Comparison of ENCODE assay signal across 1 cellular context in genomic region chr1:205454903-205455335, GRCh38.
TF ChIP-seq lines count a peak whose summit lies in the region.

No MANE protein-coding gene starts in this region.

TF ChIP-seq in WTC11, 78 proteins besides CTCF, POLR2A, EP300 and RAD21:
- TF ChIP-seq E2F5 (CRISPR knock-in tag; IDR thresholded peaks at IDR 0.05) (no peak), NFATC4 (CRISPR knock-in tag; IDR thresholded peaks at IDR 0.05) (no peak), ZNF423 (CRISPR knock-in tag; IDR thresholded peaks at IDR 0.05) (no peak), ZNF396 (CRISPR knock-in tag; IDR thresholded peaks at IDR 0.05; ENCODE audit: borderline replicate concordance) (no peak), HMGA2 (CRISPR knock-in tag; IDR thresholded peaks at IDR 0.05) (no peak), FOXK1 (CRISPR knock-in tag; IDR thresholded peaks at IDR 0.05) (peak; percentile 37; the same call in 1 of the 2 replicates), KAT7 (CRISPR knock-in tag; IDR thresholded peaks at IDR 0.05; ENCODE audit: borderline replicate concordance) (no peak; the same call in 1 of the 2 replicates), TCF7 (CRISPR knock-in tag; IDR thresholded peaks at IDR 0.05; ENCODE audit: low read depth) (no peak), SMAD4 (CRISPR knock-in tag; IDR thresholded peaks at IDR 0.05) (no peak), IRF2 (CRISPR knock-in tag; IDR thresholded peaks at IDR 0.05; ENCODE audit: borderline replicate concordance, low read depth) (no peak)
- TF ChIP-seq, protein P1, sequence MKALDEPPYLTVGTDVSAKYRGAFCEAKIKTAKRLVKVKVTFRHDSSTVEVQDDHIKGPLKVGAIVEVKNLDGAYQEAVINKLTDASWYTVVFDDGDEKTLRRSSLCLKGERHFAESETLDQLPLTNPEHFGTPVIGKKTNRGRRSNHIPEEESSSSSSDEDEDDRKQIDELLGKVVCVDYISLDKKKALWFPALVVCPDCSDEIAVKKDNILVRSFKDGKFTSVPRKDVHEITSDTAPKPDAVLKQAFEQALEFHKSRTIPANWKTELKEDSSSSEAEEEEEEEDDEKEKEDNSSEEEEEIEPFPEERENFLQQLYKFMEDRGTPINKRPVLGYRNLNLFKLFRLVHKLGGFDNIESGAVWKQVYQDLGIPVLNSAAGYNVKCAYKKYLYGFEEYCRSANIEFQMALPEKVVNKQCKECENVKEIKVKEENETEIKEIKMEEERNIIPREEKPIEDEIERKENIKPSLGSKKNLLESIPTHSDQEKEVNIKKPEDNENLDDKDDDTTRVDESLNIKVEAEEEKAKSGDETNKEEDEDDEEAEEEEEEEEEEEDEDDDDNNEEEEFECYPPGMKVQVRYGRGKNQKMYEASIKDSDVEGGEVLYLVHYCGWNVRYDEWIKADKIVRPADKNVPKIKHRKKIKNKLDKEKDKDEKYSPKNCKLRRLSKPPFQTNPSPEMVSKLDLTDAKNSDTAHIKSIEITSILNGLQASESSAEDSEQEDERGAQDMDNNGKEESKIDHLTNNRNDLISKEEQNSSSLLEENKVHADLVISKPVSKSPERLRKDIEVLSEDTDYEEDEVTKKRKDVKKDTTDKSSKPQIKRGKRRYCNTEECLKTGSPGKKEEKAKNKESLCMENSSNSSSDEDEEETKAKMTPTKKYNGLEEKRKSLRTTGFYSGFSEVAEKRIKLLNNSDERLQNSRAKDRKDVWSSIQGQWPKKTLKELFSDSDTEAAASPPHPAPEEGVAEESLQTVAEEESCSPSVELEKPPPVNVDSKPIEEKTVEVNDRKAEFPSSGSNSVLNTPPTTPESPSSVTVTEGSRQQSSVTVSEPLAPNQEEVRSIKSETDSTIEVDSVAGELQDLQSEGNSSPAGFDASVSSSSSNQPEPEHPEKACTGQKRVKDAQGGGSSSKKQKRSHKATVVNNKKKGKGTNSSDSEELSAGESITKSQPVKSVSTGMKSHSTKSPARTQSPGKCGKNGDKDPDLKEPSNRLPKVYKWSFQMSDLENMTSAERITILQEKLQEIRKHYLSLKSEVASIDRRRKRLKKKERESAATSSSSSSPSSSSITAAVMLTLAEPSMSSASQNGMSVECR (CRISPR knock-in tag; IDR thresholded peaks at IDR 0.05; ENCODE audit: borderline replicate concordance), result 0 out of 2 replicates have a peak, but pooled peaks have one; percentile 12
- TF ChIP-seq, protein P2, sequence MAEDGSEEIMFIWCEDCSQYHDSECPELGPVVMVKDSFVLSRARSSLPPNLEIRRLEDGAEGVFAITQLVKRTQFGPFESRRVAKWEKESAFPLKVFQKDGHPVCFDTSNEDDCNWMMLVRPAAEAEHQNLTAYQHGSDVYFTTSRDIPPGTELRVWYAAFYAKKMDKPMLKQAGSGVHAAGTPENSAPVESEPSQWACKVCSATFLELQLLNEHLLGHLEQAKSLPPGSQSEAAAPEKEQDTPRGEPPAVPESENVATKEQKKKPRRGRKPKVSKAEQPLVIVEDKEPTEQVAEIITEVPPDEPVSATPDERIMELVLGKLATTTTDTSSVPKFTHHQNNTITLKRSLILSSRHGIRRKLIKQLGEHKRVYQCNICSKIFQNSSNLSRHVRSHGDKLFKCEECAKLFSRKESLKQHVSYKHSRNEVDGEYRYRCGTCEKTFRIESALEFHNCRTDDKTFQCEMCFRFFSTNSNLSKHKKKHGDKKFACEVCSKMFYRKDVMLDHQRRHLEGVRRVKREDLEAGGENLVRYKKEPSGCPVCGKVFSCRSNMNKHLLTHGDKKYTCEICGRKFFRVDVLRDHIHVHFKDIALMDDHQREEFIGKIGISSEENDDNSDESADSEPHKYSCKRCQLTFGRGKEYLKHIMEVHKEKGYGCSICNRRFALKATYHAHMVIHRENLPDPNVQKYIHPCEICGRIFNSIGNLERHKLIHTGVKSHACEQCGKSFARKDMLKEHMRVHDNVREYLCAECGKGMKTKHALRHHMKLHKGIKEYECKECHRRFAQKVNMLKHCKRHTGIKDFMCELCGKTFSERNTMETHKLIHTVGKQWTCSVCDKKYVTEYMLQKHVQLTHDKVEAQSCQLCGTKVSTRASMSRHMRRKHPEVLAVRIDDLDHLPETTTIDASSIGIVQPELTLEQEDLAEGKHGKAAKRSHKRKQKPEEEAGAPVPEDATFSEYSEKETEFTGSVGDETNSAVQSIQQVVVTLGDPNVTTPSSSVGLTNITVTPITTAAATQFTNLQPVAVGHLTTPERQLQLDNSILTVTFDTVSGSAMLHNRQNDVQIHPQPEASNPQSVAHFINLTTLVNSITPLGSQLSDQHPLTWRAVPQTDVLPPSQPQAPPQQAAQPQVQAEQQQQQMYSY (CRISPR knock-in tag; IDR thresholded peaks at IDR 0.05), result peak; percentile 66
